Comparison of ENCODE assay signal across 15 cellular contexts in genomic region chr3:134846084-134846483, GRCh38. TPM values are rescaled to one million over a fixed set of nuclear protein-coding genes. Genes with fewer than 3 reads are reported as not detected.
DNase-seq lines count a peak whose midpoint lies in the region; ATAC-seq and TF ChIP-seq lines count a peak whose summit lies in the region.
"Had no signal": no experiment of that assay in that cellular context is flagged by ENCODE, and none has a peak within 500 bp of the region (broad histone marks: within the 10 kb centered on the region; RNA-seq: fewer than 3 reads in every experiment).

No MANE protein-coding gene starts in this region.

- TF ChIP-seq CTCF in PC-9 (conservative IDR thresholded peaks at IDR 0.05) (no peak), coronary artery (IDR thresholded peaks at IDR 0.05) (no peak), adrenal gland (IDR thresholded peaks at IDR 0.05) (no peak)

- ATAC-seq in Right ventricle myocardium inferior (no peak), HG02763 (IDR thresholded peaks at IDR 0.05; ENCODE audit: unreplicated experiment) (no peak)
- ATAC-seq: GM12878 had no signal

- H2AFZ ChIP-seq in PC-9 = no peak overlapping the region

- H3K36me3 ChIP-seq in PC-9 (ENCODE audit: low read depth) = no peaks in the 10 kb centered on the region
- no peaks in the 10 kb centered on the region for H3K36me3 ChIP-seq in adrenal gland (replicated peaks in 1 of 2)
- H3K36me3 ChIP-seq: BLaER1 had no signal

- H3K9me3 ChIP-seq in PC-9 (ENCODE audit: insufficient read depth, low read depth) = no peaks in the 10 kb centered on the region
- no peaks in the 10 kb centered on the region for H3K9me3 ChIP-seq in adrenal gland (replicated peaks in 1 of 3)

- H3K4me2 ChIP-seq in PC-9 = no peak overlapping the region; the same call in 1 of the 2 replicates
- H3K4me2 ChIP-seq: BLaER1 had no signal

- H3F3A ChIP-seq in PC-9 (ENCODE audit: insufficient read depth, low read depth) = 0 out of 2 replicates have a peak, but pooled peaks cover 4% of the 10 kb centered on the region

- intact Hi-C loops in cardiac septum (cut with DNase I) (no loop called here), Right ventricle myocardium inferior (cut with DNase I) (no loop called here), PC-9 (cut with micrococcal nuclease; ENCODE audit: unreplicated experiment) (no loop called here), adrenal gland (cut with DNase I) (no loop called here)

- no peaks in the 10 kb centered on the region for H3K79me2 ChIP-seq in PC-9 (ENCODE audit: low read depth)

- no peak for TF ChIP-seq POLR2A in adrenal gland (IDR thresholded peaks at IDR 0.05)

- H3K4me1 ChIP-seq in PC-9 (replicated peaks; ENCODE audit: insufficient read depth) (peaks cover 14% of the 10 kb centered on the region), adrenal gland (replicated peaks in 1 of 2) (no peaks in the 10 kb centered on the region)

- POLR2A ChIA-PET in PC-9 (lab: Charles Lee; ENCODE audit: unreplicated experiment) = no interaction called here

- H3K27me3 ChIP-seq in PC-9 (ENCODE audit: insufficient read depth, low read depth) (no peaks in the 10 kb centered on the region), adrenal gland (no peaks in the 10 kb centered on the region)
- H3K27me3 ChIP-seq: BLaER1 had no signal

- H3K9me2 ChIP-seq in PC-9 (ENCODE audit: insufficient read depth) = no peaks in the 10 kb centered on the region

- no TSS peak for BruUV-seq in PC-9 (replicated peaks; lab: Mats Ljungman, UMichigan)

- CTCF ChIA-PET in PC-9 (lab: Charles Lee) = no interaction called here

- no peak overlapping the region for H3K4me3 ChIP-seq in PC-9
- H3K4me3 ChIP-seq in coronary artery = no peak overlapping the region
- no peak overlapping the region for H3K4me3 ChIP-seq in adrenal gland
- H3K4me3 ChIP-seq: BLaER1, GM12878 had no signal

- DNase-seq in cardiac septum (ENCODE audit: low spot score) (peak; percentile 14), Right ventricle myocardium inferior (ENCODE audit: missing footprints) (no peak), PC-9 (no peak), coronary artery (ENCODE audit: low spot score) (peak; percentile 36), adrenal gland (no peak), RPMI8226 (no peak)
- DNase-seq in activated CD4-positive, alpha-beta T cell treated with anti-CD3 and anti-CD28 coated beads for 48 hours = no peak
- DNase-seq: 8988T; CD4-positive, alpha-beta memory T cell; DMS79 treated with DMSO at 0.1 percent for 48 hours; H9 had no signal

- no peaks in the 10 kb centered on the region for H4K20me1 ChIP-seq in PC-9 (ENCODE audit: insufficient read depth)
- H4K20me1 ChIP-seq: BLaER1 had no signal

- peak overlapping the region; percentile 48 for H3K27ac ChIP-seq in PC-9
- no peak overlapping the region for H3K27ac ChIP-seq in coronary artery
- H3K27ac ChIP-seq in adrenal gland = no peak overlapping the region
- H3K27ac ChIP-seq: BLaER1 had no signal

- 77 to 84% (median 79%) methylated on average over 9 of the region's 9 CpGs for WGBS in adrenal gland, 4 donors

RNA-seq across cellular contexts. Expression of gene EPHB1, which starts 51.0 kb away (rescaled TPM):
- 1.1 TPM for total RNA-seq in cardiac septum
- 1.4 TPM for total RNA-seq in Right ventricle myocardium inferior
- total RNA-seq in PC-9 (2021) = 0.15 TPM in 1 of 2 replicates, not detected in the other
- total RNA-seq in adrenal gland = 1 to 10 TPM in 5 of 8 donors, under 1 TPM in 3; 0.12 to 3.4 (median 1.1) TPM
- polyA plus RNA-seq in adrenal gland = under 1 TPM; 0.10 to 0.56 (median 0.53) TPM
- total RNA-seq: HT-29 had no signal

Comparison
In these comparisons a context has a peak if more than half of its experiments do, and no peak if none do; other contexts are left out.
1. DNase-seq: peak in cardiac septum (single experiment) and coronary artery (single experiment); none in Right ventricle myocardium inferior (single experiment), PC-9 (0 of 2), adrenal gland (0 of 7), activated CD4-positive, alpha-beta T cell treated with anti-CD3 and anti-CD28 coated beads for 48 hours (single experiment) and RPMI8226 (single experiment).